In the genomic region with DNA sequence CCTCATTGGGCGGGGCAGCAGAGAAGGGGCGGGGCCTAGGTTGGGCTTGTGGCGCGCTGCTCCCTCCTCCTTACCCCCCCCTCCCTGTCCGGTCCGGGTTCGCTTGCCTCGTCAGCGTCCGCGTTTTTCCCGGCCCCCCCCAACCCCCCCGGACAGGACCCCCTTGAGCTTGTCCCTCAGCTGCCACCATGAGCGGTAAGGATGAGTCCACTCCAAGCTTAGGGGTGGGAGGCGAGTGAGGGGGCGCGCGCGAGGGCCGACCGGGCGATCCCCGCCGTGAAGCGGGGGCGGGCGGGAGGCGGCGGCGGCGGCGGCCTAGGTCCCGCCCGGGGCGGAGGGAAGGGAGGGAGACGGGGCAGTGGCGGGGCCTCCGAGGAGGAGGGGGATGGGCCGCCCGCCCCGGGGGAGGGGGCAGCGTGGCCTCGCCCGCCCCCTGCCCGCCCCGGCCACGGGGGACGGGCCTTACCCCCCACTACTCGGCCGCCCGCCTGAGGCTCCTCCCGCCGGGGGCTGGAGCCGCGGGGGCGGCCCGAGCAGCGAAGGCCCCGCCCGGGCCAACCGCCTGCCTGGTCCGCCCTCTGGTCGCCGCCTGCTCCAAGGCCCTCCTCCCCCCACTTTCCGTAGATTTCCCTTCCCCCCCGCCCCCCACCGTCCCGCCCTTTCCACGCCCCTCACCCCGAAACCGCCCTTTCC, we compare ENCODE assay signal across 8 cellular contexts. TPM values are rescaled to one million over a fixed set of nuclear protein-coding genes. Genes with fewer than 3 reads are reported as not detected.
A peak's percentile ranks its signal among the peaks of the same experiment; 100 is the strongest.
DNase-seq lines count a peak whose midpoint lies in the region; ATAC-seq and TF ChIP-seq lines count a peak whose summit lies in the region.

TSS of gene SP1 (plus strand) at position 73 of the 693 bp plus-strand sequence. CDS start at position 189, 116 bp downstream.

- no peaks in the 10 kb centered on the region for H3K27me3 Mint-ChIP-seq in activated naive CD4-positive, alpha-beta T cell treated with anti-CD3 and anti-CD28 coated beads for 36 hours (ENCODE audit: low read depth)

- TF ChIP-seq EP300 in gastroesophageal sphincter (IDR thresholded peaks at IDR 0.05) = no peak
- TF ChIP-seq EP300 in suprapubic skin (IDR thresholded peaks at IDR 0.05) = no peak

- TF ChIP-seq POLR2A in gastroesophageal sphincter (IDR thresholded peaks at IDR 0.05) = peak; percentile 43 to 61
- TF ChIP-seq POLR2A in suprapubic skin (IDR thresholded peaks at IDR 0.05) = peak in 1 of 2 donors; percentile 50

- H3K27ac Mint-ChIP-seq in activated naive CD4-positive, alpha-beta T cell treated with anti-CD3 and anti-CD28 coated beads for 36 hours = peak within 1 kb of the TSS; percentile 93

- H3K36me3 ChIP-seq in HEK293 (ENCODE audit: control insufficient read depth in 2 of 2, insufficient read depth in 1 of 2, low read length in 2 of 2) = peaks cover 28 to 33% of the 10 kb centered on the region in 2 experiments
- H3K36me3 ChIP-seq in SK-N-MC (ENCODE audit: insufficient read depth, low read length) = peaks cover 38% of the 10 kb centered on the region
- peaks cover 0 to 39% of the 10 kb centered on the region in 2 donors for H3K36me3 ChIP-seq in gastroesophageal sphincter
- peaks cover 34% of the 10 kb centered on the region for H3K36me3 ChIP-seq in suprapubic skin

- H3K4me3 ChIP-seq in HEK293 (ENCODE audit: low read depth, low read length) (peak within 1 kb of the TSS; percentile 70), SK-N-MC (peak within 1 kb of the TSS; percentile 89), gastroesophageal sphincter (peak within 1 kb of the TSS; percentile 57 to 86), suprapubic skin (peak within 1 kb of the TSS; percentile 77)

- CTCF ChIA-PET in HEK293 (lab: Yijun Ruan, JAX) = interaction anchor here (0.6 to 8.0 kb wide), 6 partner anchors 11 to 375 kb away, joined by 3 to 114 read pairs (median 8); partner anchors contain the start of gene AAAS
- CTCF ChIA-PET in activated naive CD4-positive, alpha-beta T cell treated with anti-CD3 and anti-CD28 coated beads for 36 hours (lab: Charles Lee) = interaction anchor here (0.6 to 3.0 kb wide), 8 partner anchors 28 to 118 kb away, joined by 3 to 15 read pairs (median 8); no protein-coding TSS in a partner anchor

- ATAC-seq in gastroesophageal sphincter = peak; percentile 76

- POLR2A ChIA-PET in HEK293 (lab: Yijun Ruan, JAX) = interaction anchor here (0.6 to 2.3 kb wide), 17 partner anchors 8 to 558 kb away, joined by 3 to 20 read pairs (median 7); partner anchors contain the start of genes AAAS, CSAD, HOXC13 and MYG1

- no peaks in the 10 kb centered on the region for H3K27me3 ChIP-seq in gastroesophageal sphincter
- H3K27me3 ChIP-seq in suprapubic skin = no peaks in the 10 kb centered on the region

- peaks cover 40% of the 10 kb centered on the region for H3K36me3 Mint-ChIP-seq in activated naive CD4-positive, alpha-beta T cell treated with anti-CD3 and anti-CD28 coated beads for 36 hours (ENCODE audit: low read depth)

- H3K4me1 ChIP-seq in HEK293 (ENCODE audit: control insufficient read depth, insufficient read depth, low read length) = peaks cover 17% of the 10 kb centered on the region
- H3K4me1 ChIP-seq in gastroesophageal sphincter = peaks cover 9 to 50% (median 46%) of the 10 kb centered on the region in 3 donors
- peaks cover 55% of the 10 kb centered on the region for H3K4me1 ChIP-seq in suprapubic skin

- peak within 1 kb of the TSS; percentile 96 for H3K9ac ChIP-seq in SK-N-MC (ENCODE audit: insufficient read length)

- no peaks in the 10 kb centered on the region for H3K9me3 Mint-ChIP-seq in activated naive CD4-positive, alpha-beta T cell treated with anti-CD3 and anti-CD28 coated beads for 36 hours

- DNase-seq in ELR (ENCODE audit: low read depth) = peak; percentile 94
- DNase-seq in MV-4-11 (lab: John Stamatoyannopoulos, UW) = peak; percentile 85
- DNase-seq in SK-N-MC (ENCODE audit: low read depth, low spot score) = no peak
- DNase-seq in activated naive CD4-positive, alpha-beta T cell treated with anti-CD3 and anti-CD28 coated beads for 36 hours = peak; percentile 100
- DNase-seq in nucleus accumbens (lab: John Stamatoyannopoulos, UW) = peak in 55 of 56 donors; percentile 27 to 98 (median 79)
- DNase-seq in suprapubic skin (ENCODE audit: low spot score in 2 of 2) = peak; percentile 93 to 96

- peaks cover 50% of the 10 kb centered on the region for H3K4me1 Mint-ChIP-seq in activated naive CD4-positive, alpha-beta T cell treated with anti-CD3 and anti-CD28 coated beads for 36 hours (ENCODE audit: low read depth)

- peak within 1 kb of the TSS; percentile 95 for H3K27ac ChIP-seq in HEK293 (ENCODE audit: extremely low read depth, low read depth, low read length)
- peak within 1 kb of the TSS; percentile 98 for H3K27ac ChIP-seq in SK-N-MC
- peak within 1 kb of the TSS; percentile 95 to 100 (median 100) for H3K27ac ChIP-seq in gastroesophageal sphincter
- peak within 1 kb of the TSS; percentile 100 for H3K27ac ChIP-seq in suprapubic skin

- peak within 1 kb of the TSS; percentile 87 for H3K4me3 Mint-ChIP-seq in activated naive CD4-positive, alpha-beta T cell treated with anti-CD3 and anti-CD28 coated beads for 36 hours

- TF ChIP-seq CTCF in HEK293 (tag by site-specific recombination; IDR thresholded peaks at IDR 0.05) = no peak
- no peak for TF ChIP-seq CTCF in gastroesophageal sphincter (IDR thresholded peaks at IDR 0.05)
- TF ChIP-seq CTCF in suprapubic skin (IDR thresholded peaks at IDR 0.05) = no peak

- WGBS in gastroesophageal sphincter (ENCODE audit: low coverage in 1 of 2), 2 donors = 0% methylated on average over 1 to 4 of the region's 71 CpGs
- WGBS in suprapubic skin = under 1% methylated on average over 22 of the region's 71 CpGs

- intact Hi-C loops in activated naive CD4-positive, alpha-beta T cell treated with anti-CD3 and anti-CD28 coated beads for 36 hours (cut with micrococcal nuclease) = loop anchor here (1.0 to 10.0 kb wide), 4 partner anchors 37 to 1035 kb away; partner anchors contain the start of genes CBX5, HNRNPA1, ITGA5 and PRR13

- H3K9me3 ChIP-seq in HEK293 (ENCODE audit: control insufficient read depth, insufficient read depth, low read depth, low read length) (no peaks in the 10 kb centered on the region), SK-N-MC (ENCODE audit: low read depth, low read length) (no peaks in the 10 kb centered on the region), gastroesophageal sphincter (no peaks in the 10 kb centered on the region), suprapubic skin (no peaks in the 10 kb centered on the region)

TF ChIP-seq in HEK293, 187 proteins besides CTCF, POLR2A, EP300 and RAD21 (continues in another document):
- TF ChIP-seq ZNF221 (tag by site-specific recombination; IDR thresholded peaks at IDR 0.05; ENCODE audit: borderline replicate concordance) (no peak), SCRT2 (tag by site-specific recombination; IDR thresholded peaks at IDR 0.05) (no peak), GLIS1 (tag by site-specific recombination; IDR thresholded peaks at IDR 0.05) (peak; percentile 75), ZNF133 (tag by site-specific recombination; IDR thresholded peaks at IDR 0.05) (no peak), ZNF621 (tag by site-specific recombination; IDR thresholded peaks at IDR 0.05) (no peak), ZNF654 (tag by site-specific recombination; IDR thresholded peaks at IDR 0.05; ENCODE audit: low read depth) (no peak), KLF16 (tag by site-specific recombination; IDR thresholded peaks at IDR 0.05) (0 out of 2 replicates have a peak, but pooled peaks have one; percentile 21), ZNF19 (tag by site-specific recombination; IDR thresholded peaks at IDR 0.05; ENCODE audit: low read depth) (no peak), TCF7L2 (IDR thresholded peaks at IDR 0.05; ENCODE audit: borderline replicate concordance, low read depth, low read length) (no peak), ZNF624 (tag by site-specific recombination; IDR thresholded peaks at IDR 0.05) (no peak), ZNF544 (tag by site-specific recombination; IDR thresholded peaks at IDR 0.05) (no peak), ZNF660 (tag by site-specific recombination; IDR thresholded peaks at IDR 0.05) (peak; percentile 75), ZNF391 (tag by site-specific recombination; IDR thresholded peaks at IDR 0.05; ENCODE audit: borderline replicate concordance, low read depth) (no peak), SCRT1 (tag by site-specific recombination; IDR thresholded peaks at IDR 0.05; ENCODE audit: borderline replicate concordance) (no peak), ZNF132 (tag by site-specific recombination; IDR thresholded peaks at IDR 0.05; ENCODE audit: borderline replicate concordance) (no peak), ZNF585B (tag by site-specific recombination; IDR thresholded peaks at IDR 0.05) (no peak), ZNF548 (tag by site-specific recombination; IDR thresholded peaks at IDR 0.05) (no peak), GLIS2 (tag by site-specific recombination; IDR thresholded peaks at IDR 0.05) (peak; percentile 68), ZNF341 (tag by site-specific recombination; IDR thresholded peaks at IDR 0.05; ENCODE audit: low read depth) (peak; percentile 59), ZBTB49 (tag by site-specific recombination; IDR thresholded peaks at IDR 0.05; ENCODE audit: low read depth) (no peak), ZNF157 (tag by site-specific recombination; IDR thresholded peaks at IDR 0.05) (no peak), ZNF747 (tag by site-specific recombination; IDR thresholded peaks at IDR 0.05) (no peak), ZNF112 (tag by site-specific recombination; IDR thresholded peaks at IDR 0.05) (no peak)

RNA-seq across cellular contexts. Expression of gene SP1, which starts in this region (rescaled TPM):
- 10 to 100 TPM; 87.6 to 91.9 TPM for total RNA-seq in activated naive CD4-positive, alpha-beta T cell treated with anti-CD3 and anti-CD28 coated beads for 36 hours
- 10 to 100 TPM; 68.0 to 80.5 (median 74.0) TPM for total RNA-seq in gastroesophageal sphincter
- 100 to 1,000 TPM in 3 of 4 donors, 10 to 100 TPM in 1; 82.5 to 122 (median 111) TPM for total RNA-seq in suprapubic skin
